ENCODE assay signal across 1 cellular context in genomic region chr14:76826122-76826521, GRCh38.
TF ChIP-seq lines count a peak whose summit lies in the region.

LRRC74A (plus strand) TSS chr14:76826408; CDS start chr14:76826698, 290 bp downstream.

TF ChIP-seq in H1, 55 proteins besides CTCF, POLR2A, EP300 and RAD21:
- TF ChIP-seq CHD7 (IDR thresholded peaks at IDR 0.05; ENCODE audit: insufficient replicate concordance, low read length): no peak
- no peak for TF ChIP-seq POLR2AphosphoS5 (IDR thresholded peaks at IDR 0.05; ENCODE audit: low read depth, low read length)
- no peak for TF ChIP-seq CBX5 (IDR thresholded peaks at IDR 0.05; ENCODE audit: low read depth, low read length)
- TF ChIP-seq MAX (IDR thresholded peaks at IDR 0.05): 0 out of 2 replicates have a peak, but pooled peaks have one; percentile 25
- peak; percentile 84 for TF ChIP-seq E2F6 (IDR thresholded peaks at IDR 0.05)
